In the genomic region with DNA sequence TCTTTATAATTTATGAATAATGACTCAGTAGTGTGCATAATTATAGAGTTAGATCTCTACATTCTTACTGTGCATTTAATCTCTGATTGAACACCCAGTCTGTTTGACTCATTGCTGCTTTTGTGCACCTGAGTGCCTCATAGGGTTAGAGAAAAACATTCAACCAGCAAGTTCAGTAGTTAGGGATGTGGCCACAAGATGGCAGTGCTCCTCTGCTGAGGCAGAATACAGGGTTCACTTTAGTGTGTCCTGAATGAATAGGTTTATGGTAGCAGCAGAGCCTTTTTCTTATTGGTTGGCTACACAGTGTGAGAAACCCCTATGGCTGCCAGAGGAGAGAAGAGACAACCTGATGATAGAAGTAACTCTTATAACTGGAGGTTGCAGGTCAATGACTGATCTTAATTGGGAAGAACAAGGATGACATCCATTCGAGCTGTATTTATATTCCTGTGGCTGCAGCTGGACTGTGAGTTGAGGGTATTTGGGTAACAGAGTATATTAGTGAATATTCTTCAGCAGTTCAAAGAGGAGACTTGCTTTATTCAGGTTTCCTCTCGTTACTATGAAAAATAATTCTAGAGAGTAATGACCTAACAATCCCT, we compare ENCODE assay signal across 8 cellular contexts.
A peak's percentile ranks its signal among the peaks of the same experiment; 100 is the strongest.
DNase-seq lines count a peak whose midpoint lies in the region; ATAC-seq and TF ChIP-seq lines count a peak whose summit lies in the region.

No MANE protein-coding gene starts in this region.

- H3K4me3 Mint-ChIP-seq in endothelial cell (ENCODE audit: unreplicated experiment) (no peak overlapping the region), neural crest cell (no peak overlapping the region)

- peak; percentile 66 for ATAC-seq in HG02588 (IDR thresholded peaks at IDR 0.05; ENCODE audit: unreplicated experiment)

- no peaks in the 10 kb centered on the region for H3K4me1 Mint-ChIP-seq in endothelial cell (ENCODE audit: unreplicated experiment)
- no peaks in the 10 kb centered on the region for H3K4me1 Mint-ChIP-seq in neural crest cell

- H3K9me3 Mint-ChIP-seq in endothelial cell (ENCODE audit: unreplicated experiment) (no peaks in the 10 kb centered on the region), neural crest cell (no peaks in the 10 kb centered on the region)

- peak; percentile 85 for TF ChIP-seq CTCF in GM12864 (IDR thresholded peaks at IDR 0.05; ENCODE audit: low read depth, low read length, missing control alignments)
- TF ChIP-seq CTCF in endothelial cell (IDR thresholded peaks at IDR 0.05; ENCODE audit: unreplicated experiment), result peak; percentile 79
- peak; percentile 83 for TF ChIP-seq CTCF in neural crest cell (conservative IDR thresholded peaks at IDR 0.05)

- H3K27me3 Mint-ChIP-seq in endothelial cell (ENCODE audit: unreplicated experiment) (no peaks in the 10 kb centered on the region), neural crest cell (ENCODE audit: low read depth) (peaks cover 56% of the 10 kb centered on the region)

- no peaks in the 10 kb centered on the region for H3K36me3 Mint-ChIP-seq in endothelial cell (ENCODE audit: low read depth, unreplicated experiment)
- no peaks in the 10 kb centered on the region for H3K36me3 Mint-ChIP-seq in neural crest cell (ENCODE audit: low read depth)

- H3K4me3 ChIP-seq in GM12864 (ENCODE audit: low read depth, low read length), result no peak overlapping the region

- DNase-seq in GM12864 (ENCODE audit: low read depth), result no peak
- DNase-seq in NCI-H748 treated with DMSO at 0.1 percent for 48 hours (lab: John Stamatoyannopoulos, UW), result peak; percentile 4
- DNase-seq in activated CD8-positive, alpha-beta memory T cell treated with anti-CD3 and anti-CD28 coated beads for 1 hour (ENCODE audit: extremely low read depth in 1 of 2, low read depth in 1 of 2), result peak; percentile 55 to 61
- DNase-seq in endothelial cell (ENCODE audit: low spot score), result peak; percentile 76
- DNase-seq in neural crest cell (ENCODE audit: low read depth, low spot score), result peak; percentile 73
- peak; percentile 75 for DNase-seq in superior temporal gyrus (ENCODE audit: extremely low spot score)
- DNase-seq in mesenteric fat pad (ENCODE audit: low spot score), result no peak

- H3K27ac Mint-ChIP-seq in endothelial cell (ENCODE audit: unreplicated experiment) (no peak overlapping the region), neural crest cell (ENCODE audit: unreplicated experiment) (no peak overlapping the region)

Comparison
In these comparisons a context has a peak if more than half of its experiments do, and no peak if none do; other contexts are left out.
1. DNase-seq: peak in NCI-H748 treated with DMSO at 0.1 percent for 48 hours (single experiment), activated CD8-positive, alpha-beta memory T cell treated with anti-CD3 and anti-CD28 coated beads for 1 hour (2 of 2), endothelial cell (single experiment), neural crest cell (single experiment) and superior temporal gyrus (single experiment); none in GM12864 (single experiment) and mesenteric fat pad (single experiment).
2. Peak in every context shown above with its lines, with median percentiles within 50 percentile points of each other: CTCF ChIP-seq.